Comparison of ENCODE assay signal across 1 cellular context in genomic region chr17:78674156-78674555, GRCh38.
TF ChIP-seq lines count a peak whose summit lies in the region.

No MANE protein-coding gene starts in this region.

TF ChIP-seq in HepG2, 621 proteins besides CTCF, POLR2A, EP300 and RAD21 (continued from another document):
- TF ChIP-seq PAXIP1 (CRISPR knock-in tag; conservative IDR thresholded peaks at IDR 0.05) (no peak), ZGPAT (CRISPR knock-in tag; IDR thresholded peaks at IDR 0.05) (no peak), FIP1L1 (IDR thresholded peaks at IDR 0.05; ENCODE audit: borderline replicate concordance, insufficient read depth, low read depth, low read length) (no peak), RNF219 (CRISPR knock-in tag; IDR thresholded peaks at IDR 0.05) (no peak), ZNF644 (CRISPR knock-in tag; IDR thresholded peaks at IDR 0.05; ENCODE audit: low read depth) (no peak), ZBTB14 (CRISPR knock-in tag; IDR thresholded peaks at IDR 0.05) (no peak)
